Comparison of ENCODE assay signal across 1 cellular context in the genomic region with DNA sequence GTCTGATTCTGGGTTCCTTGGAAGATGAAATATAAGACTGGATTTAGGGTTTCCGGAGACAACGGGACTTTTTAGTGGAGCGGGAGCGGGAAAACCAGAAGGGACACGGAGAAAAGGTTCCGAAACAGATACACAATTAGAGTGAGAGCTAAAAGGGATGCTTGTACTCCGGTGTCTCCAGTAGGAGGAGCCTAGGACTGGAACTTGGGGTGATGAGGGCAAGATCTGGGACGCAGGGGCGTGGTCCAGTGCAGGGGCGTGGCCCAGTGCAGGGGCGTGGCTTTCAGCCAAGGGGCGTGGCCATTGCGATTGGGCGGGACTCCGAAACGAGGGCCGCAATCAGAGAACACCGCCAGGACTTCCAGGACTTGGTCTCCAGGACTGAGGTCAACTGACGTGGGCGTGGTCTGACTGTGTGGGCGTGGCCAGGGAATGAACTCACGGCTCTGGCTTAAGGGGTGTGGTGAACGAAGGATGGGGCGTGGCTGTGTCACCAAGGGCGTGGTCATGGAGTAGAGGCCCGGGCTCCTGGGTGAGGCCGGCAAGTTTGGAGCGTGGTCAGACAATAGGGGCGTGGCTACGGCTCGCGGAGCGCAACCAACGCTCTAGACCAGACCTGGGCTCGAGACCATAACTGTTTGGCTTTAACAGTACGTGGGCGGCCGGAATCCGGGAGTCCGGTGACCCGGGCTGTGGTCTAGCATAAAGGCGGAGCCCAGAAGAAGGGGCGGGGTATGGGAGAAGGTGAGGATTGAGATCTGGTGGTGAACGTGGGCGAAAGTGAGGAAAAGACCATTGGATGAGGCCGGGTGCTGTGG.
TF ChIP-seq lines count a peak whose summit lies in the region.

Gene DKKL1, plus strand, starts transcription at position 613 of the 818 bp plus-strand sequence. Its CDS starts 122 bp downstream, at position 735.

TF ChIP-seq in HepG2, 621 proteins besides CTCF, POLR2A, EP300 and RAD21 (continued from another document and continues in another):
- TF ChIP-seq ZNF687 (CRISPR knock-in tag; IDR thresholded peaks at IDR 0.05) (peak; percentile 75), ZFP91 (CRISPR knock-in tag; IDR thresholded peaks at IDR 0.05; ENCODE audit: borderline replicate concordance) (peak; percentile 49; the same call in 1 of the 2 replicates), MED1 (CRISPR knock-in tag; IDR thresholded peaks at IDR 0.05) (peak; percentile 35; the same call in 1 of the 2 replicates), NKX3-1 (CRISPR knock-in tag; IDR thresholded peaks at IDR 0.05) (no peak), RBM39 (IDR thresholded peaks at IDR 0.05; ENCODE audit: low read depth, low read length, poor library complexity, severe bottlenecking) (peak; percentile 68), RELA (CRISPR knock-in tag; IDR thresholded peaks at IDR 0.05) (no peak), ZNF563 (CRISPR knock-in tag; IDR thresholded peaks at IDR 0.05) (peak; percentile 76; the same call in 1 of the 2 replicates), ZNF501 (CRISPR knock-in tag; IDR thresholded peaks at IDR 0.05) (peak; percentile 57), ARNT2 (CRISPR knock-in tag; IDR thresholded peaks at IDR 0.05; ENCODE audit: low read depth) (peak; percentile 36; the same call in 1 of the 2 replicates), SP4 (CRISPR knock-in tag; IDR thresholded peaks at IDR 0.05) (peak; percentile 100), PCBP1 (IDR thresholded peaks at IDR 0.05; ENCODE audit: borderline replicate concordance, low read depth, low read length) (0 out of 2 replicates have a peak, but pooled peaks have one; percentile 66), ZFY (CRISPR knock-in tag; IDR thresholded peaks at IDR 0.05) (peak; percentile 28; the same call in 1 of the 2 replicates), FOXO1 (CRISPR knock-in tag; IDR thresholded peaks at IDR 0.05) (peak; percentile 19; the same call in 1 of the 2 replicates), DR1 (CRISPR knock-in tag; IDR thresholded peaks at IDR 0.05) (0 out of 2 replicates have a peak, but pooled peaks have one; percentile 34), KDM5A (IDR thresholded peaks at IDR 0.05; ENCODE audit: borderline replicate concordance, low read length) (peak; percentile 41; the same call in 1 of the 2 replicates), FOXC1 (CRISPR knock-in tag; IDR thresholded peaks at IDR 0.05; ENCODE audit: borderline replicate concordance) (peak; percentile 51; the same call in 1 of the 2 replicates), THAP11 (CRISPR knock-in tag; IDR thresholded peaks at IDR 0.05) (peak; percentile 40; the same call in 1 of the 2 replicates), GMEB1 (CRISPR knock-in tag; IDR thresholded peaks at IDR 0.05; ENCODE audit: borderline replicate concordance) (peak; percentile 29; the same call in 1 of the 2 replicates), NFYB (CRISPR knock-in tag; IDR thresholded peaks at IDR 0.05) (peak; percentile 48; the same call in 1 of the 2 replicates), SP2 (CRISPR knock-in tag; IDR thresholded peaks at IDR 0.05) (peak; percentile 40; the same call in 1 of the 2 replicates), MYC (CRISPR knock-in tag; IDR thresholded peaks at IDR 0.05; ENCODE audit: borderline replicate concordance) (peak; percentile 32; the same call in 1 of the 2 replicates), TBX2 (CRISPR knock-in tag; IDR thresholded peaks at IDR 0.05; ENCODE audit: borderline replicate concordance) (0 out of 2 replicates have a peak, but pooled peaks have one; percentile 27), ZNF543 (CRISPR knock-in tag; IDR thresholded peaks at IDR 0.05) (no peak), ZFP36L1 (CRISPR knock-in tag; IDR thresholded peaks at IDR 0.05) (no peak), AHR (CRISPR knock-in tag; IDR thresholded peaks at IDR 0.05) (no peak), PAXIP1 (CRISPR knock-in tag; conservative IDR thresholded peaks at IDR 0.05) (peak; percentile 35; the same call in 1 of the 2 replicates), SAP130 (CRISPR knock-in tag; IDR thresholded peaks at IDR 0.05; ENCODE audit: low read depth) (peak; percentile 70)
- TF ChIP-seq, protein P1, sequence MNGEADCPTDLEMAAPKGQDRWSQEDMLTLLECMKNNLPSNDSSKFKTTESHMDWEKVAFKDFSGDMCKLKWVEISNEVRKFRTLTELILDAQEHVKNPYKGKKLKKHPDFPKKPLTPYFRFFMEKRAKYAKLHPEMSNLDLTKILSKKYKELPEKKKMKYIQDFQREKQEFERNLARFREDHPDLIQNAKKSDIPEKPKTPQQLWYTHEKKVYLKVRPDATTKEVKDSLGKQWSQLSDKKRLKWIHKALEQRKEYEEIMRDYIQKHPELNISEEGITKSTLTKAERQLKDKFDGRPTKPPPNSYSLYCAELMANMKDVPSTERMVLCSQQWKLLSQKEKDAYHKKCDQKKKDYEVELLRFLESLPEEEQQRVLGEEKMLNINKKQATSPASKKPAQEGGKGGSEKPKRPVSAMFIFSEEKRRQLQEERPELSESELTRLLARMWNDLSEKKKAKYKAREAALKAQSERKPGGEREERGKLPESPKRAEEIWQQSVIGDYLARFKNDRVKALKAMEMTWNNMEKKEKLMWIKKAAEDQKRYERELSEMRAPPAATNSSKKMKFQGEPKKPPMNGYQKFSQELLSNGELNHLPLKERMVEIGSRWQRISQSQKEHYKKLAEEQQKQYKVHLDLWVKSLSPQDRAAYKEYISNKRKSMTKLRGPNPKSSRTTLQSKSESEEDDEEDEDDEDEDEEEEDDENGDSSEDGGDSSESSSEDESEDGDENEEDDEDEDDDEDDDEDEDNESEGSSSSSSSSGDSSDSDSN (CRISPR knock-in tag; IDR thresholded peaks at IDR 0.05), result peak; percentile 14; the same call in 1 of the 2 replicates
- TF ChIP-seq, protein P2, sequence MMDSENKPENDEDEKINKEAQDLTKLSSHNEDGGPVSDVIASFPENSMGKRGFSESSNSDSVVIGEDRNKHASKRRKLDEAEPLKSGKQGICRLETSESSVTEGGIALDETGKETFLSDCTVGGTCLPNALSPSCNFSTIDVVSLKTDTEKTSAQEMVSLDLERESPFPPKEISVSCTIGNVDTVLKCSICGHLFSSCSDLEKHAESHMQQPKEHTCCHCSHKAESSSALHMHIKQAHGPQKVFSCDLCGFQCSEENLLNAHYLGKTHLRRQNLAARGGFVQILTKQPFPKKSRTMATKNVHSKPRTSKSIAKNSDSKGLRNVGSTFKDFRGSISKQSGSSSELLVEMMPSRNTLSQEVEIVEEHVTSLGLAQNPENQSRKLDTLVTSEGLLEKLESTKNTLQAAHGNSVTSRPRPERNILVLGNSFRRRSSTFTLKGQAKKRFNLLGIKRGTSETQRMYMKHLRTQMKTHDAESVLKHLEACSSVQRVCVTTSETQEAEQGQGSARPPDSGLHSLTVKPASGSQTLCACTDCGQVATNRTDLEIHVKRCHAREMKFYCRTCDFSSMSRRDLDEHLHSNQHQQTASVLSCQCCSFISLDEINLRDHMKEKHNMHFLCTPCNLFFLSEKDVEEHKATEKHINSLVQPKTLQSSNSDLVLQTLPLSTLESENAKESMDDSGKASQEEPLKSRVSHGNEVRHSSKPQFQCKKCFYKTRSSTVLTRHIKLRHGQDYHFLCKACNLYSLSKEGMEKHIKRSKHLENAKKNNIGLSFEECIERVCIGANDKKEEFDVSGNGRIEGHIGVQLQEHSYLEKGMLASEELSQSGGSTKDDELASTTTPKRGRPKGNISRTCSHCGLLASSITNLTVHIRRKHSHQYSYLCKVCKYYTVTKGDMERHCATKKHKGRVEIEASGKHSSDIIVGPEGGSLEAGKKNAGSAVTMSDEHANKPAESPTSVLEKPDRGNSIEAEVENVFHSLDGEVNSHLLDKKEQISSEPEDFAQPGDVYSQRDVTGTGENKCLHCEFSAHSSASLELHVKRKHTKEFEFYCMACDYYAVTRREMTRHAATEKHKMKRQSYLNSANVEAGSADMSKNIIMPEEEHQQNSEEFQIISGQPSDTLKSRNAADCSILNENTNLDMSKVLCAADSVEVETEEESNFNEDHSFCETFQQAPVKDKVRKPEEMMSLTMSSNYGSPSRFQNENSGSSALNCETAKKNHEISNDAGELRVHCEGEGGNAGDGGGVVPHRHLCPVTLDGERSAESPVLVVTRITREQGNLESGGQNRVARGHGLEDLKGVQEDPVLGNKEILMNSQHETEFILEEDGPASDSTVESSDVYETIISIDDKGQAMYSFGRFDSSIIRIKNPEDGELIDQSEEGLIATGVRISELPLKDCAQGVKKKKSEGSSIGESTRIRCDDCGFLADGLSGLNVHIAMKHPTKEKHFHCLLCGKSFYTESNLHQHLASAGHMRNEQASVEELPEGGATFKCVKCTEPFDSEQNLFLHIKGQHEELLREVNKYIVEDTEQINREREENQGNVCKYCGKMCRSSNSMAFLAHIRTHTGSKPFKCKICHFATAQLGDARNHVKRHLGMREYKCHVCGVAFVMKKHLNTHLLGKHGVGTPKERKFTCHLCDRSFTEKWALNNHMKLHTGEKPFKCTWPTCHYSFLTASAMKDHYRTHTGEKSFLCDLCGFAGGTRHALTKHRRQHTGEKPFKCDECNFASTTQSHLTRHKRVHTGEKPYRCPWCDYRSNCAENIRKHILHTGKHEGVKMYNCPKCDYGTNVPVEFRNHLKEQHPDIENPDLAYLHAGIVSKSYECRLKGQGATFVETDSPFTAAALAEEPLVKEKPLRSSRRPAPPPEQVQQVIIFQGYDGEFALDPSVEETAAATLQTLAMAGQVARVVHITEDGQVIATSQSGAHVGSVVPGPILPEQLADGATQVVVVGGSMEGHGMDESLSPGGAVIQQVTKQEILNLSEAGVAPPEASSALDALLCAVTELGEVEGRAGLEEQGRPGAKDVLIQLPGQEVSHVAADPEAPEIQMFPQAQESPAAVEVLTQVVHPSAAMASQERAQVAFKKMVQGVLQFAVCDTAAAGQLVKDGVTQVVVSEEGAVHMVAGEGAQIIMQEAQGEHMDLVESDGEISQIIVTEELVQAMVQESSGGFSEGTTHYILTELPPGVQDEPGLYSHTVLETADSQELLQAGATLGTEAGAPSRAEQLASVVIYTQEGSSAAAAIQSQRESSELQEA (CRISPR knock-in tag; IDR thresholded peaks at IDR 0.05; ENCODE audit: not compliant biosample characterization), result peak; percentile 54
